In genomic region chr17:48569676-48570324, GRCh38 we compare ENCODE assay signal across 1 cellular context.
TF ChIP-seq lines count a peak whose summit lies in the region.

No MANE protein-coding gene starts in this region.

TF ChIP-seq in H1, 55 proteins besides CTCF, POLR2A, EP300 and RAD21:
- TF ChIP-seq HDAC2 (IDR thresholded peaks at IDR 0.05; ENCODE audit: borderline replicate concordance in 1 of 2, low read depth in 2 of 2, low read length in 2 of 2) = no peak
- TF ChIP-seq NANOG (IDR thresholded peaks at IDR 0.05; ENCODE audit: insufficient read depth, low read depth, low read length, poor library complexity, severe bottlenecking) = peak; percentile 70
- no peak for TF ChIP-seq JUND (IDR thresholded peaks at IDR 0.05; ENCODE audit: low read length)
- TF ChIP-seq USF2 (IDR thresholded peaks at IDR 0.05; ENCODE audit: low read length) = no peak
- no peak for TF ChIP-seq NRF1 (IDR thresholded peaks at IDR 0.05; ENCODE audit: low read depth, low read length)
- TF ChIP-seq CBX5 (IDR thresholded peaks at IDR 0.05; ENCODE audit: low read depth, low read length) = no peak
- TF ChIP-seq SRF (IDR thresholded peaks at IDR 0.05; ENCODE audit: low read depth, low read length) = no peak
- TF ChIP-seq CTBP2 (IDR thresholded peaks at IDR 0.05; ENCODE audit: borderline replicate concordance, insufficient read depth, insufficient read length, low read length) = no peak
- TF ChIP-seq KDM1A (IDR thresholded peaks at IDR 0.05; ENCODE audit: borderline replicate concordance, low read length) = no peak
- no peak for TF ChIP-seq TCF12 (IDR thresholded peaks at IDR 0.05; ENCODE audit: low read depth, low read length)
- 0 out of 2 replicates have a peak, but pooled peaks have one; percentile 26 for TF ChIP-seq YY1 (IDR thresholded peaks at IDR 0.05; ENCODE audit: low read depth, low read length)
- no peak for TF ChIP-seq EGR1 (IDR thresholded peaks at IDR 0.05; ENCODE audit: borderline replicate concordance, low read depth, low read length)
- TF ChIP-seq, protein P1, sequence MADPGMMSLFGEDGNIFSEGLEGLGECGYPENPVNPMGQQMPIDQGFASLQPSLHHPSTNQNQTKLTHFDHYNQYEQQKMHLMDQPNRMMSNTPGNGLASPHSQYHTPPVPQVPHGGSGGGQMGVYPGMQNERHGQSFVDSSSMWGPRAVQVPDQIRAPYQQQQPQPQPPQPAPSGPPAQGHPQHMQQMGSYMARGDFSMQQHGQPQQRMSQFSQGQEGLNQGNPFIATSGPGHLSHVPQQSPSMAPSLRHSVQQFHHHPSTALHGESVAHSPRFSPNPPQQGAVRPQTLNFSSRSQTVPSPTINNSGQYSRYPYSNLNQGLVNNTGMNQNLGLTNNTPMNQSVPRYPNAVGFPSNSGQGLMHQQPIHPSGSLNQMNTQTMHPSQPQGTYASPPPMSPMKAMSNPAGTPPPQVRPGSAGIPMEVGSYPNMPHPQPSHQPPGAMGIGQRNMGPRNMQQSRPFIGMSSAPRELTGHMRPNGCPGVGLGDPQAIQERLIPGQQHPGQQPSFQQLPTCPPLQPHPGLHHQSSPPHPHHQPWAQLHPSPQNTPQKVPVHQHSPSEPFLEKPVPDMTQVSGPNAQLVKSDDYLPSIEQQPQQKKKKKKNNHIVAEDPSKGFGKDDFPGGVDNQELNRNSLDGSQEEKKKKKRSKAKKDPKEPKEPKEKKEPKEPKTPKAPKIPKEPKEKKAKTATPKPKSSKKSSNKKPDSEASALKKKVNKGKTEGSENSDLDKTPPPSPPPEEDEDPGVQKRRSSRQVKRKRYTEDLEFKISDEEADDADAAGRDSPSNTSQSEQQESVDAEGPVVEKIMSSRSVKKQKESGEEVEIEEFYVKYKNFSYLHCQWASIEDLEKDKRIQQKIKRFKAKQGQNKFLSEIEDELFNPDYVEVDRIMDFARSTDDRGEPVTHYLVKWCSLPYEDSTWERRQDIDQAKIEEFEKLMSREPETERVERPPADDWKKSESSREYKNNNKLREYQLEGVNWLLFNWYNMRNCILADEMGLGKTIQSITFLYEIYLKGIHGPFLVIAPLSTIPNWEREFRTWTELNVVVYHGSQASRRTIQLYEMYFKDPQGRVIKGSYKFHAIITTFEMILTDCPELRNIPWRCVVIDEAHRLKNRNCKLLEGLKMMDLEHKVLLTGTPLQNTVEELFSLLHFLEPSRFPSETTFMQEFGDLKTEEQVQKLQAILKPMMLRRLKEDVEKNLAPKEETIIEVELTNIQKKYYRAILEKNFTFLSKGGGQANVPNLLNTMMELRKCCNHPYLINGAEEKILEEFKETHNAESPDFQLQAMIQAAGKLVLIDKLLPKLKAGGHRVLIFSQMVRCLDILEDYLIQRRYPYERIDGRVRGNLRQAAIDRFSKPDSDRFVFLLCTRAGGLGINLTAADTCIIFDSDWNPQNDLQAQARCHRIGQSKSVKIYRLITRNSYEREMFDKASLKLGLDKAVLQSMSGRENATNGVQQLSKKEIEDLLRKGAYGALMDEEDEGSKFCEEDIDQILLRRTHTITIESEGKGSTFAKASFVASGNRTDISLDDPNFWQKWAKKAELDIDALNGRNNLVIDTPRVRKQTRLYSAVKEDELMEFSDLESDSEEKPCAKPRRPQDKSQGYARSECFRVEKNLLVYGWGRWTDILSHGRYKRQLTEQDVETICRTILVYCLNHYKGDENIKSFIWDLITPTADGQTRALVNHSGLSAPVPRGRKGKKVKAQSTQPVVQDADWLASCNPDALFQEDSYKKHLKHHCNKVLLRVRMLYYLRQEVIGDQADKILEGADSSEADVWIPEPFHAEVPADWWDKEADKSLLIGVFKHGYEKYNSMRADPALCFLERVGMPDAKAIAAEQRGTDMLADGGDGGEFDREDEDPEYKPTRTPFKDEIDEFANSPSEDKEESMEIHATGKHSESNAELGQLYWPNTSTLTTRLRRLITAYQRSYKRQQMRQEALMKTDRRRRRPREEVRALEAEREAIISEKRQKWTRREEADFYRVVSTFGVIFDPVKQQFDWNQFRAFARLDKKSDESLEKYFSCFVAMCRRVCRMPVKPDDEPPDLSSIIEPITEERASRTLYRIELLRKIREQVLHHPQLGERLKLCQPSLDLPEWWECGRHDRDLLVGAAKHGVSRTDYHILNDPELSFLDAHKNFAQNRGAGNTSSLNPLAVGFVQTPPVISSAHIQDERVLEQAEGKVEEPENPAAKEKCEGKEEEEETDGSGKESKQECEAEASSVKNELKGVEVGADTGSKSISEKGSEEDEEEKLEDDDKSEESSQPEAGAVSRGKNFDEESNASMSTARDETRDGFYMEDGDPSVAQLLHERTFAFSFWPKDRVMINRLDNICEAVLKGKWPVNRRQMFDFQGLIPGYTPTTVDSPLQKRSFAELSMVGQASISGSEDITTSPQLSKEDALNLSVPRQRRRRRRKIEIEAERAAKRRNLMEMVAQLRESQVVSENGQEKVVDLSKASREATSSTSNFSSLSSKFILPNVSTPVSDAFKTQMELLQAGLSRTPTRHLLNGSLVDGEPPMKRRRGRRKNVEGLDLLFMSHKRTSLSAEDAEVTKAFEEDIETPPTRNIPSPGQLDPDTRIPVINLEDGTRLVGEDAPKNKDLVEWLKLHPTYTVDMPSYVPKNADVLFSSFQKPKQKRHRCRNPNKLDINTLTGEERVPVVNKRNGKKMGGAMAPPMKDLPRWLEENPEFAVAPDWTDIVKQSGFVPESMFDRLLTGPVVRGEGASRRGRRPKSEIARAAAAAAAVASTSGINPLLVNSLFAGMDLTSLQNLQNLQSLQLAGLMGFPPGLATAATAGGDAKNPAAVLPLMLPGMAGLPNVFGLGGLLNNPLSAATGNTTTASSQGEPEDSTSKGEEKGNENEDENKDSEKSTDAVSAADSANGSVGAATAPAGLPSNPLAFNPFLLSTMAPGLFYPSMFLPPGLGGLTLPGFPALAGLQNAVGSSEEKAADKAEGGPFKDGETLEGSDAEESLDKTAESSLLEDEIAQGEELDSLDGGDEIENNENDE (IDR thresholded peaks at IDR 0.05; ENCODE audit: insufficient replicate concordance, low read length) = no peak
TF ChIP-seq in H1: peak in this region for 2.
